In the genomic region with DNA sequence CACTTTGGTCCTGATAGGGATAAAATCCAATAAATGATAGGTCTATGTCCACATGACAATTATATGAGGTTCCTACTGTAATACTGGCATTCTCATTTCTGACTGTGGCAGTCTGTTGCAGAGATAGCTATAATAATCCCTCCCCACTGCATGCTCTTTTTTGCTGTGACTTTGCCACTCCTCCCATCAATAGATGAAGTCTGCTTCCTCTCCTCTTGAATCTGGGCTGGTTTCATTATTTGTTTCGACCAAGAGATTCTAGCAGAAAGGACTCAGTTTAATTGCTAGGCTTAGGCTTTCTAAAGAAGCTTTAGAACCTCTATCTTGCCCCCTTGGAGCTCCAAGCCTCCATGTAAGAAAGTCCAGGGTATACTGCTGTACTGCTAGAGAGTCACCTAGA, we compare ENCODE assay signal across 11 cellular contexts. TPM values are rescaled to one million over a fixed set of nuclear protein-coding genes. Genes with fewer than 3 reads are reported as not detected.
A peak's percentile ranks its signal among the peaks of the same experiment; 100 is the strongest.
DNase-seq lines count a peak whose midpoint lies in the region; ATAC-seq, FAIRE-seq and TF ChIP-seq lines count a peak whose summit lies in the region.
"Had no signal": no experiment of that assay in that cellular context is flagged by ENCODE, and none has a peak within 500 bp of the region (broad histone marks: within the 10 kb centered on the region; RNA-seq: fewer than 3 reads in every experiment).

No MANE protein-coding gene starts in this region.

- H3K18ac ChIP-seq in IMR-90 (ENCODE audit: low read depth, low read length), result peak overlapping the region; percentile 47

- H4K91ac ChIP-seq in IMR-90 (ENCODE audit: insufficient read depth, low read depth, low read length), result 0 out of 2 replicates have a peak overlapping the region, but pooled peaks have one; percentile 31

- H3K27ac ChIP-seq in IMR-90 (ENCODE audit: insufficient read depth, low read length), result no peak overlapping the region
- no peak overlapping the region for H3K27ac ChIP-seq in K562 (ENCODE audit: extremely low read depth, low read depth, low read length)

- POLR2A ChIA-PET in IMR-90 (lab: Charles Lee; ENCODE audit: unreplicated experiment), result interaction anchor here (0.8 kb wide), 1 partner anchor 23 kb away, joined by 3 read pairs; the partner anchor contains the start of gene CREB1
- POLR2A ChIA-PET in K562 (lab: Yijun Ruan, JAX), result no interaction called here

- H3K79me1 ChIP-seq in IMR-90 (ENCODE audit: low read depth in 1 of 2, low read length in 2 of 2), result no peaks in the 10 kb centered on the region

- H3K4me3 Mint-ChIP-seq in activated T-cell treated with anti-CD3 and anti-CD28 coated beads, Interleukin-2, amount 50 U/mL, for 72 hours, result peak overlapping the region; percentile 83 to 85

- TF ChIP-seq POLR2A in IMR-90 (IDR thresholded peaks at IDR 0.05; ENCODE audit: low read depth, low read length) (no peak), K562 (conservative IDR thresholded peaks at IDR 0.05) (no peak)

- intact Hi-C loops in IMR-90 (cut with micrococcal nuclease) (loop anchor here (1.0 kb wide), 1 partner anchor 8 kb away; no protein-coding TSS in a partner anchor), K562 (cut with micrococcal nuclease) (no loop called here)

- H3K4me1 Mint-ChIP-seq in activated T-cell treated with anti-CD3 and anti-CD28 coated beads, Interleukin-2, amount 50 U/mL, for 72 hours (ENCODE audit: low read depth), result peaks cover 58% of the 10 kb centered on the region

- H3K4me3 ChIP-seq in IMR-90 (ENCODE audit: insufficient read depth, low read depth, low read length) (no peak overlapping the region), K562 (no peak overlapping the region)

- H4K20me1 ChIP-seq in IMR-90 (ENCODE audit: insufficient read depth, low read length), result no peaks in the 10 kb centered on the region
- no peaks in the 10 kb centered on the region for H4K20me1 ChIP-seq in K562 (replicated peaks; ENCODE audit: control insufficient read depth, insufficient read depth, low read length)

- no peak overlapping the region for H3K23ac ChIP-seq in IMR-90 (ENCODE audit: low read depth, low read length)

- no peaks in the 10 kb centered on the region for H3K79me2 ChIP-seq in K562 (ENCODE audit: control insufficient read depth, insufficient read depth, low read length)

- no peak overlapping the region for H2AK9ac ChIP-seq in IMR-90 (replicated peaks; ENCODE audit: low read depth, low read length, poor library complexity)

- H3K9me3 ChIP-seq in IMR-90 (ENCODE audit: control insufficient read depth, insufficient read depth, low read length), result no peaks in the 10 kb centered on the region
- H3K9me3 ChIP-seq in K562 (replicated peaks; ENCODE audit: control insufficient read depth, insufficient read depth, low read depth, low read length), result no peaks in the 10 kb centered on the region

- H3K4me1 ChIP-seq in IMR-90 (ENCODE audit: control insufficient read depth, insufficient read depth, low read length) (peaks cover 11% of the 10 kb centered on the region), K562 (replicated peaks in 1 of 2; ENCODE audit: control insufficient read depth in 2 of 2, insufficient read depth in 2 of 2, low read length in 2 of 2) (peaks cover 5 to 17% of the 10 kb centered on the region in 2 experiments; a peak in 3 of 5 replicates)

- H3K36me3 ChIP-seq in IMR-90 (ENCODE audit: control insufficient read depth, insufficient read depth, low read length) (no peaks in the 10 kb centered on the region), K562 (ENCODE audit: control insufficient read depth, insufficient read depth, low read length) (no peaks in the 10 kb centered on the region)

- DNase-seq in activated T-cell treated with anti-CD3 and anti-CD28 coated beads, Interleukin-2, amount 50 U/mL, for 72 hours, result no peak
- no peak for DNase-seq in activated T-cell treated with anti-CD3 and anti-CD28 coated beads, Interleukin-2, amount 50 U/mL, for 1 hour
- DNase-seq in IMR-90 (no peak), K562 (ENCODE audit: extremely low read depth in 1 of 4, low spot score in 3 of 4) (no peak), superior temporal gyrus (ENCODE audit: extremely low spot score) (peak; percentile 7), NCI-H2171 (lab: John Stamatoyannopoulos, UW) (no peak)
- no peak for DNase-seq in stimulated activated CD4-positive, alpha-beta T cell treated with anti-CD3 and anti-CD28 coated beads, Interleukin-4, amount 100 ng/mL, for 4 hours
- DNase-seq: NCI-H748 treated with DMSO at 0.1 percent for 48 hours had no signal

- peak overlapping the region; percentile 61 for H2BK20ac ChIP-seq in IMR-90 (ENCODE audit: low read depth, low read length)

- whole genome bisulfite sequencing in IMR-90 (ENCODE audit: extremely low coverage in 2 of 2, insufficient read length in 1 of 2), 2 experiments, result no CpG with 5 or more reads among the region's 1 CpG
- 13% methylated on average over 1 of the region's 1 CpG for WGBS in K562 (ENCODE audit: insufficient coverage, low coverage, missing lambda C conversion rate)

- H2BK15ac ChIP-seq in IMR-90 (ENCODE audit: low read depth, low read length), result peak overlapping the region; percentile 31; the same call in 2 of the 3 replicates

- TF ChIP-seq RAD21 in IMR-90 (IDR thresholded peaks at IDR 0.05; ENCODE audit: low read length) (no peak), K562 (CRISPR knock-in tag; conservative IDR thresholded peaks at IDR 0.05 in 1 of 2, IDR thresholded peaks at IDR 0.05 in 1 of 2) (no peak)

- H3K36me3 Mint-ChIP-seq in activated T-cell treated with anti-CD3 and anti-CD28 coated beads, Interleukin-2, amount 50 U/mL, for 72 hours (ENCODE audit: insufficient read depth in 2 of 2), result peaks cover 0 to 5% of the 10 kb centered on the region in 2 donors

- CTCF ChIA-PET in IMR-90 (lab: Yijun Ruan, JAX) (no interaction called here), K562 (lab: Yijun Ruan, JAX; ENCODE audit: low intra/inter-chr PET ratio) (no interaction called here)

- TF ChIP-seq CTCF in IMR-90 (conservative IDR thresholded peaks at IDR 0.05; ENCODE audit: low read depth, low read length) (no peak), K562 (IDR thresholded peaks at IDR 0.05 in 2 of 3, conservative IDR thresholded peaks at IDR 0.05 in 1 of 3; ENCODE audit: insufficient read depth in 2 of 3, low read depth in 1 of 3, low read length in 3 of 3) (no peak)

- H2BK120ac ChIP-seq in IMR-90 (ENCODE audit: low read depth, low read length), result peak overlapping the region; percentile 55; the same call in 1 of the 2 replicates

- H3K9ac ChIP-seq in IMR-90 (ENCODE audit: low read depth, low read length) (no peak overlapping the region), K562 (ENCODE audit: insufficient read depth in 1 of 2, low read depth in 2 of 2, low read length in 2 of 2) (no peak overlapping the region)

- dilution Hi-C loops in IMR-90 (cut with HindIII; ENCODE audit: low sequenced_read_pairs, unreplicated experiment), result no loop called here

- H2BK5ac ChIP-seq in IMR-90 (ENCODE audit: low read depth, low read length, poor library complexity, severe bottlenecking), result peak overlapping the region; percentile 5

- no peak for TF ChIP-seq EP300 in K562 (IDR thresholded peaks at IDR 0.05; ENCODE audit: low read length)

- ATAC-seq in activated T-cell treated with anti-CD3 and anti-CD28 coated beads, Interleukin-2, amount 50 U/mL, for 72 hours (replicated peaks in 1 of 2), result no peak
- no peak for ATAC-seq in IMR-90 (ENCODE audit: low read depth)
- no peak for ATAC-seq in K562
- no peak for ATAC-seq in GM21381 (IDR thresholded peaks at IDR 0.05; ENCODE audit: unreplicated experiment)

- BruUV-seq in IMR-90 (replicated peaks; lab: Mats Ljungman, UMichigan) (no TSS peak), K562 (replicated peaks; lab: Mats Ljungman, UMichigan) (no TSS peak)

- H3K9me1 ChIP-seq in IMR-90 (ENCODE audit: insufficient read depth, low read length), result peaks cover 3% of the 10 kb centered on the region; the same call in 1 of the 2 replicates
- no peaks in the 10 kb centered on the region for H3K9me1 ChIP-seq in K562 (ENCODE audit: control insufficient read depth, insufficient read depth, low read length)

- in situ Hi-C loops in IMR-90 (cut with MboI; ENCODE audit: low sequenced_read_pairs) (no loop called here), K562 (cut with MboI) (no loop called here)

- no peaks in the 10 kb centered on the region for H3K27me3 Mint-ChIP-seq in activated T-cell treated with anti-CD3 and anti-CD28 coated beads, Interleukin-2, amount 50 U/mL, for 72 hours (ENCODE audit: low read depth)

- H3K9me3 Mint-ChIP-seq in activated T-cell treated with anti-CD3 and anti-CD28 coated beads, Interleukin-2, amount 50 U/mL, for 72 hours, result no peaks in the 10 kb centered on the region

- FAIRE-seq in K562 (lab: Jason Lieb, UNC), result no peak
- FAIRE-seq: bronchial epithelial cell, GM18507 had no signal

- no peaks in the 10 kb centered on the region for H3K27me3 ChIP-seq in IMR-90 (ENCODE audit: control insufficient read depth, insufficient read depth, low read length)
- H3K27me3 ChIP-seq in K562 (ENCODE audit: control insufficient read depth in 2 of 2, insufficient read depth in 2 of 2, low read length in 2 of 2), result no peaks in the 10 kb centered on the region

- H2AFZ ChIP-seq in IMR-90 (replicated peaks; ENCODE audit: low read length, poor library complexity), result peak overlapping the region; percentile 9
- peak overlapping the region; percentile 34; the same call in 1 of the 2 replicates for H2AFZ ChIP-seq in K562 (ENCODE audit: low read depth, low read length)

- H3K4me2 ChIP-seq in IMR-90 (ENCODE audit: low read depth, low read length) (no peak overlapping the region), K562 (ENCODE audit: insufficient read depth, low read length) (no peak overlapping the region)

- H4K5ac ChIP-seq in IMR-90 (ENCODE audit: low read depth, low read length), result no peak overlapping the region

- H3K27ac Mint-ChIP-seq in activated T-cell treated with anti-CD3 and anti-CD28 coated beads, Interleukin-2, amount 50 U/mL, for 72 hours, result peak overlapping the region; percentile 34

- H3K14ac ChIP-seq in IMR-90 (replicated peaks; ENCODE audit: low read depth, low read length), result peak overlapping the region; percentile 55; the same call in 1 of the 2 replicates

- H3K4ac ChIP-seq in IMR-90 (ENCODE audit: low read depth, low read length), result peak overlapping the region; percentile 72

- H2AK5ac ChIP-seq in IMR-90 (ENCODE audit: low read depth, low read length), result peak overlapping the region; percentile 42; the same call in 1 of the 2 replicates

- peak overlapping the region in 1 of 2 experiments; percentile 42; a peak in 2 of 4 replicates for H4K8ac ChIP-seq in IMR-90 (ENCODE audit: low read depth in 2 of 2, low read length in 2 of 2)

- H3K56ac ChIP-seq in IMR-90 (ENCODE audit: extremely low read depth, insufficient read depth, low read length), result no peak overlapping the region

RNA-seq across cellular contexts. Expression of gene CREB1, which starts 23.3 kb away (rescaled TPM):
- 100 to 1,000 TPM; 125 to 143 TPM for total RNA-seq in activated T-cell treated with anti-CD3 and anti-CD28 coated beads, Interleukin-2, amount 50 U/mL, for 72 hours
- 71.9 and 94.5 TPM in 2 replicates for total RNA-seq in IMR-90 (2012; rRNA removed)
- polyA plus RNA-seq in IMR-90 (2012; rRNA removed), result 22.4 and 25.6 TPM in 2 replicates
- polyA plus RNA-seq in IMR-90 (2012; cell fraction: cytosol; rRNA removed), result 3.7 and 7.5 TPM in 2 replicates
- 5.5 and 24.0 TPM in 2 replicates for polyA plus RNA-seq in IMR-90 (2012; cell fraction: nucleus; rRNA removed; ENCODE audit: low replicate concordance)
- total RNA-seq in K562 (2011; cell fraction: chromatin; rRNA removed; ENCODE audit: low replicate concordance), result 48.7 and 75.1 TPM in 2 replicates
- 20.5 and 29.2 TPM in 2 replicates for total RNA-seq in K562 (2011; cell fraction: nucleolus; rRNA removed)
- total RNA-seq in K562 (2011; cell fraction: nucleoplasm; rRNA removed), result 33.9 and 56.9 TPM in 2 replicates
- 10.3 and 17.8 TPM in 2 replicates for total RNA-seq in K562 (2014; rRNA removed)
- total RNA-seq in K562 (2014; rRNA removed; fragmentation: Illumina TruSeq; extraction: Trizol), result 29.4 and 32.3 TPM in 2 replicates
- total RNA-seq in K562 (2015; rRNA removed; fragmentation: Illumina TruSeq; extraction: Trizol), result 19.5 and 20.0 TPM in 2 replicates
- total RNA-seq in K562 (2021), result 30.8 and 34.6 TPM in 2 replicates
- polyA plus RNA-seq in K562 (2011; rRNA removed), result 50.5 and 51.3 TPM in 2 replicates
- 31.8 and 35.3 TPM in 2 replicates for polyA plus RNA-seq in K562 (2011; cell fraction: cytosol; rRNA removed)
- polyA plus RNA-seq in K562 (2011; cell fraction: nucleus; rRNA removed), result 57.7 and 83.1 TPM in 2 replicates
- 20.1 and 25.2 TPM in 2 replicates for polyA plus RNA-seq in K562 (2012)
- polyA plus RNA-seq in K562 (2014; fragmentation: Illumina TruSeq; extraction: Trizol), result 24.7 and 31.8 TPM in 2 replicates
- polyA plus RNA-seq in K562 (2014; fragmentation: Nextera tagmentation; extraction: Ambion mirVana), result 10 to 100 TPM in 1 of 2 experiments, 1 to 10 TPM in 1; 8.9 to 14.7 TPM
- polyA plus RNA-seq in K562 (2014; rRNA removed), result 15.5 and 23.9 TPM in 2 replicates
- 69.4 and 73.2 TPM in 2 replicates for polyA minus RNA-seq in K562 (2011; rRNA and poly(A)+ RNA removed)
- 17.4 and 30.7 TPM in 2 replicates for polyA minus RNA-seq in K562 (2011; cell fraction: cytosol; rRNA and poly(A)+ RNA removed)
- polyA minus RNA-seq in K562 (2011; cell fraction: nucleus; rRNA and poly(A)+ RNA removed), result 23.8 and 52.6 TPM in 2 replicates
